ENCODE assay signal across 1 cellular context in genomic region chr15:99158626-99159412, GRCh38.
TF ChIP-seq lines count a peak whose summit lies in the region.

No MANE protein-coding gene starts in this region.

TF ChIP-seq in GM23338, 12 proteins besides CTCF, POLR2A, EP300 and RAD21:
- TF ChIP-seq ZNF462 (CRISPR knock-in tag; IDR thresholded peaks at IDR 0.05) (no peak), NANOG (IDR thresholded peaks at IDR 0.05; ENCODE audit: borderline replicate concordance) (no peak), ZNF114 (CRISPR knock-in tag; IDR thresholded peaks at IDR 0.05) (no peak), REST (IDR thresholded peaks at IDR 0.05; ENCODE audit: unreplicated experiment) (no peak), POLR2AphosphoS5 (IDR thresholded peaks at IDR 0.05; ENCODE audit: low read depth) (no peak), EZH2phosphoT487 (IDR thresholded peaks at IDR 0.05; ENCODE audit: unreplicated experiment) (no peak), ETS1 (IDR thresholded peaks at IDR 0.05) (no peak), CREB1 (CRISPR knock-in tag; IDR thresholded peaks at IDR 0.05; ENCODE audit: low read depth) (no peak), ZNF331 (CRISPR knock-in tag; IDR thresholded peaks at IDR 0.05; ENCODE audit: low read depth) (no peak), EZH2 (IDR thresholded peaks at IDR 0.05; ENCODE audit: low read depth, unreplicated experiment) (no peak), JUNB (IDR thresholded peaks at IDR 0.05; ENCODE audit: unreplicated experiment) (no peak), STAT1 (IDR thresholded peaks at IDR 0.05; ENCODE audit: unreplicated experiment) (no peak)
